9 cellular contexts compared by ENCODE assay signal in genomic region chr7:82572195-82572880, GRCh38.
DNase-seq lines count a peak whose midpoint lies in the region; ATAC-seq and FAIRE-seq lines count a peak whose summit lies in the region.
"Had no signal": no experiment of that assay in that cellular context is flagged by ENCODE, and none has a peak within 500 bp of the region (broad histone marks: within the 10 kb centered on the region; RNA-seq: fewer than 3 reads in every experiment).

No MANE protein-coding gene starts in this region.

- peaks cover 3% of the 10 kb centered on the region for H3K27me3 Mint-ChIP-seq in activated CD8-positive, alpha-beta T cell treated with anti-CD3 and anti-CD28 coated beads, Interleukin-2, amount 10 ng/mL, durations not matched to agents 7 days and 5 days (ENCODE audit: low read depth)
- H3K27me3 Mint-ChIP-seq: activated naive CD4-positive, alpha-beta T cell treated with anti-CD3 and anti-CD28 coated beads, Interleukin-2, amount 50 U/mL, for 24 hours had no signal

- FAIRE-seq in endometrium (lab: Jason Lieb, UNC) = peak; percentile 48

- no peaks in the 10 kb centered on the region for H3K36me3 Mint-ChIP-seq in activated CD8-positive, alpha-beta T cell treated with anti-CD3 and anti-CD28 coated beads, Interleukin-2, amount 10 ng/mL, durations not matched to agents 7 days and 5 days (ENCODE audit: low read depth)
- H3K36me3 Mint-ChIP-seq: activated naive CD4-positive, alpha-beta T cell treated with anti-CD3 and anti-CD28 coated beads, Interleukin-2, amount 50 U/mL, for 24 hours had no signal

- H3K27ac Mint-ChIP-seq in activated CD8-positive, alpha-beta T cell treated with anti-CD3 and anti-CD28 coated beads, Interleukin-2, amount 10 ng/mL, durations not matched to agents 7 days and 5 days = no peak overlapping the region
- H3K27ac Mint-ChIP-seq: activated naive CD4-positive, alpha-beta T cell treated with anti-CD3 and anti-CD28 coated beads, Interleukin-2, amount 50 U/mL, for 24 hours had no signal

- peaks cover 5% of the 10 kb centered on the region for H3K4me1 Mint-ChIP-seq in activated CD8-positive, alpha-beta T cell treated with anti-CD3 and anti-CD28 coated beads, Interleukin-2, amount 10 ng/mL, durations not matched to agents 7 days and 5 days (ENCODE audit: low read depth)
- H3K4me1 Mint-ChIP-seq: activated naive CD4-positive, alpha-beta T cell treated with anti-CD3 and anti-CD28 coated beads, Interleukin-2, amount 50 U/mL, for 24 hours had no signal

- POLR2A ChIA-PET in activated CD8-positive, alpha-beta T cell treated with anti-CD3 and anti-CD28 coated beads, Interleukin-2, amount 10 ng/mL, durations not matched to agents 7 days and 5 days (lab: Charles Lee) = no interaction called here

- ATAC-seq in GM19463 (IDR thresholded peaks at IDR 0.05; ENCODE audit: unreplicated experiment) (peak; percentile 86), HG03571 (IDR thresholded peaks at IDR 0.05; ENCODE audit: unreplicated experiment) (peak; percentile 97)
- peak; percentile 89 for ATAC-seq in activated CD8-positive, alpha-beta T cell treated with anti-CD3 and anti-CD28 coated beads, Interleukin-2, amount 10 ng/mL, durations not matched to agents 7 days and 5 days

- CTCF ChIA-PET in activated CD8-positive, alpha-beta T cell treated with anti-CD3 and anti-CD28 coated beads, Interleukin-2, amount 10 ng/mL, durations not matched to agents 7 days and 5 days (lab: Charles Lee) = interaction anchor here (0.6 to 1.2 kb wide), 9 partner anchors 9 to 338 kb away, joined by 3 to 4 read pairs (median 3); no protein-coding TSS in a partner anchor

- DNase-seq in COLO668 (lab: John Stamatoyannopoulos, UW; ENCODE audit: unreplicated experiment) = peak; percentile 91
- peak; percentile 84 for DNase-seq in NCI-H774 (lab: John Stamatoyannopoulos, UW)
- peak; percentile 83 for DNase-seq in activated CD8-positive, alpha-beta T cell treated with anti-CD3 and anti-CD28 coated beads, Interleukin-2, amount 10 ng/mL, durations not matched to agents 7 days and 5 days
- DNase-seq in midbrain (lab: John Stamatoyannopoulos, UW) = peak; percentile 88
- peak; percentile 17 to 25 for DNase-seq in stimulated activated CD8-positive, alpha-beta memory T cell treated with anti-CD3 and anti-CD28 coated beads, Interleukin-4, amount 100 ng/mL, for 1 hour (ENCODE audit: low read depth in 2 of 2, low spot score in 1 of 2)

- H3K4me3 Mint-ChIP-seq in activated CD8-positive, alpha-beta T cell treated with anti-CD3 and anti-CD28 coated beads, Interleukin-2, amount 10 ng/mL, durations not matched to agents 7 days and 5 days = no peak overlapping the region
- H3K4me3 Mint-ChIP-seq: activated naive CD4-positive, alpha-beta T cell treated with anti-CD3 and anti-CD28 coated beads, Interleukin-2, amount 50 U/mL, for 24 hours had no signal

- no peaks in the 10 kb centered on the region for H3K9me3 Mint-ChIP-seq in activated CD8-positive, alpha-beta T cell treated with anti-CD3 and anti-CD28 coated beads, Interleukin-2, amount 10 ng/mL, durations not matched to agents 7 days and 5 days (ENCODE audit: insufficient read depth)
- H3K9me3 Mint-ChIP-seq: activated naive CD4-positive, alpha-beta T cell treated with anti-CD3 and anti-CD28 coated beads, Interleukin-2, amount 50 U/mL, for 24 hours had no signal

Comparison
In these comparisons a context has a peak if more than half of its experiments do, and no peak if none do; other contexts are left out.
1. Peak in every context shown above with its lines: DNase-seq and ATAC-seq.
2. DNase-seq: peak in every context shown above with its lines; median percentile 91 in COLO668; 88 in midbrain; 84 in NCI-H774; 83 in activated CD8-positive, alpha-beta T cell treated with anti-CD3 and anti-CD28 coated beads, Interleukin-2, amount 10 ng/mL, durations not matched to agents 7 days and 5 days; 21 in stimulated activated CD8-positive, alpha-beta memory T cell treated with anti-CD3 and anti-CD28 coated beads, Interleukin-4, amount 100 ng/mL, for 1 hour.